ENCODE assay signal across 1 cellular context in genomic region chr13:49495783-49496762, GRCh38.
TF ChIP-seq lines count a peak whose summit lies in the region.

PHF11 (plus strand) TSS chr13:49495953; CDS start chr13:49496002, 49 bp downstream.

TF ChIP-seq in GM12878, 131 proteins besides CTCF, POLR2A, EP300 and RAD21 (continued from another document):
- TF ChIP-seq, protein P1, sequence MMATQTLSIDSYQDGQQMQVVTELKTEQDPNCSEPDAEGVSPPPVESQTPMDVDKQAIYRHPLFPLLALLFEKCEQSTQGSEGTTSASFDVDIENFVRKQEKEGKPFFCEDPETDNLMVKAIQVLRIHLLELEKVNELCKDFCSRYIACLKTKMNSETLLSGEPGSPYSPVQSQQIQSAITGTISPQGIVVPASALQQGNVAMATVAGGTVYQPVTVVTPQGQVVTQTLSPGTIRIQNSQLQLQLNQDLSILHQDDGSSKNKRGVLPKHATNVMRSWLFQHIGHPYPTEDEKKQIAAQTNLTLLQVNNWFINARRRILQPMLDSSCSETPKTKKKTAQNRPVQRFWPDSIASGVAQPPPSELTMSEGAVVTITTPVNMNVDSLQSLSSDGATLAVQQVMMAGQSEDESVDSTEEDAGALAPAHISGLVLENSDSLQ (IDR thresholded peaks at IDR 0.05): peak; percentile 14; the same call in 1 of the 2 replicates
- TF ChIP-seq MYC (IDR thresholded peaks at IDR 0.05; ENCODE audit: insufficient read depth, insufficient read length, insufficient replicate concordance, low read length, severe bottlenecking): peak; percentile 32
